Comparison of ENCODE assay signal across 1 cellular context in genomic region chr1:200409761-200410565, GRCh38.
A peak's percentile ranks its signal among the peaks of the same experiment; 100 is the strongest.
TF ChIP-seq lines count a peak whose summit lies in the region.

ZNF281 (minus strand) TSS chr1:200410036; CDS start chr1:200409705, 331 bp downstream.

TF ChIP-seq in H1, 55 proteins besides CTCF, POLR2A, EP300 and RAD21:
- TF ChIP-seq PHF8 (conservative IDR thresholded peaks at IDR 0.05; ENCODE audit: low read depth, low read length) (peak; percentile 88), SIN3A (conservative IDR thresholded peaks at IDR 0.05 in 1 of 2, IDR thresholded peaks at IDR 0.05 in 1 of 2; ENCODE audit: low read depth in 1 of 2, low read length in 2 of 2) (peak in 1 of 2 experiments; percentile 42; a peak in 1 of 4 replicates), TEAD4 (IDR thresholded peaks at IDR 0.05; ENCODE audit: low read depth, low read length) (no peak), TAF7 (optimal IDR thresholded peaks at IDR 0.05; ENCODE audit: borderline replicate concordance, low read depth, low read length) (peak; percentile 40), TBP (IDR thresholded peaks at IDR 0.05; ENCODE audit: low read depth, low read length) (peak; percentile 82), BCL11A (IDR thresholded peaks at IDR 0.05; ENCODE audit: low read depth in 2 of 2, low read length in 2 of 2) (no peak), ASH2L (IDR thresholded peaks at IDR 0.05; ENCODE audit: low read length) (peak; percentile 89), NRF1 (IDR thresholded peaks at IDR 0.05; ENCODE audit: low read depth, low read length) (peak; percentile 88), SP4 (IDR thresholded peaks at IDR 0.05; ENCODE audit: low read length) (peak; percentile 35; the same call in 1 of the 2 replicates), HDAC2 (IDR thresholded peaks at IDR 0.05; ENCODE audit: borderline replicate concordance in 1 of 2, low read depth in 2 of 2, low read length in 2 of 2) (0 out of 4 replicates have a peak, but pooled peaks of 1 of the 2 experiments have one; percentile 39), KDM4A (IDR thresholded peaks at IDR 0.05; ENCODE audit: low read depth, low read length, severe bottlenecking) (peak; percentile 55), TAF1 (IDR thresholded peaks at IDR 0.05; ENCODE audit: low read depth, low read length) (peak; percentile 64; the same call in 1 of the 2 replicates), BACH1 (IDR thresholded peaks at IDR 0.05; ENCODE audit: low read length) (no peak), CHD1 (IDR thresholded peaks at IDR 0.05; ENCODE audit: low read depth, low read length) (no peak), POLR2AphosphoS5 (IDR thresholded peaks at IDR 0.05; ENCODE audit: low read depth, low read length) (peak; percentile 25; the same call in 1 of the 2 replicates), CHD2 (IDR thresholded peaks at IDR 0.05; ENCODE audit: low read length) (peak; percentile 43; the same call in 1 of the 2 replicates), TCF12 (IDR thresholded peaks at IDR 0.05; ENCODE audit: low read depth, low read length) (no peak), MAFK (IDR thresholded peaks at IDR 0.05; ENCODE audit: low read depth, low read length) (no peak), SP1 (IDR thresholded peaks at IDR 0.05; ENCODE audit: low read depth, low read length) (0 out of 2 replicates have a peak, but pooled peaks have one; percentile 37), YY1 (IDR thresholded peaks at IDR 0.05; ENCODE audit: low read depth, low read length) (no peak)
- TF ChIP-seq, protein P1, sequence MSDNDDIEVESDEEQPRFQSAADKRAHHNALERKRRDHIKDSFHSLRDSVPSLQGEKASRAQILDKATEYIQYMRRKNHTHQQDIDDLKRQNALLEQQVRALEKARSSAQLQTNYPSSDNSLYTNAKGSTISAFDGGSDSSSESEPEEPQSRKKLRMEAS (IDR thresholded peaks at IDR 0.05): peak; percentile 50
- TF ChIP-seq, protein P2, sequence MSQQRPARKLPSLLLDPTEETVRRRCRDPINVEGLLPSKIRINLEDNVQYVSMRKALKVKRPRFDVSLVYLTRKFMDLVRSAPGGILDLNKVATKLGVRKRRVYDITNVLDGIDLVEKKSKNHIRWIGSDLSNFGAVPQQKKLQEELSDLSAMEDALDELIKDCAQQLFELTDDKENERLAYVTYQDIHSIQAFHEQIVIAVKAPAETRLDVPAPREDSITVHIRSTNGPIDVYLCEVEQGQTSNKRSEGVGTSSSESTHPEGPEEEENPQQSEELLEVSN (IDR thresholded peaks at IDR 0.05): peak; percentile 62
